ENCODE assay signal across 1 cellular context in genomic region chr5:132540764-132541163, GRCh38.
TF ChIP-seq lines count a peak whose summit lies in the region.

No MANE protein-coding gene starts in this region.

TF ChIP-seq in GM23338, 12 proteins besides CTCF, POLR2A, EP300 and RAD21 (continued from another document):
- TF ChIP-seq, protein P1, sequence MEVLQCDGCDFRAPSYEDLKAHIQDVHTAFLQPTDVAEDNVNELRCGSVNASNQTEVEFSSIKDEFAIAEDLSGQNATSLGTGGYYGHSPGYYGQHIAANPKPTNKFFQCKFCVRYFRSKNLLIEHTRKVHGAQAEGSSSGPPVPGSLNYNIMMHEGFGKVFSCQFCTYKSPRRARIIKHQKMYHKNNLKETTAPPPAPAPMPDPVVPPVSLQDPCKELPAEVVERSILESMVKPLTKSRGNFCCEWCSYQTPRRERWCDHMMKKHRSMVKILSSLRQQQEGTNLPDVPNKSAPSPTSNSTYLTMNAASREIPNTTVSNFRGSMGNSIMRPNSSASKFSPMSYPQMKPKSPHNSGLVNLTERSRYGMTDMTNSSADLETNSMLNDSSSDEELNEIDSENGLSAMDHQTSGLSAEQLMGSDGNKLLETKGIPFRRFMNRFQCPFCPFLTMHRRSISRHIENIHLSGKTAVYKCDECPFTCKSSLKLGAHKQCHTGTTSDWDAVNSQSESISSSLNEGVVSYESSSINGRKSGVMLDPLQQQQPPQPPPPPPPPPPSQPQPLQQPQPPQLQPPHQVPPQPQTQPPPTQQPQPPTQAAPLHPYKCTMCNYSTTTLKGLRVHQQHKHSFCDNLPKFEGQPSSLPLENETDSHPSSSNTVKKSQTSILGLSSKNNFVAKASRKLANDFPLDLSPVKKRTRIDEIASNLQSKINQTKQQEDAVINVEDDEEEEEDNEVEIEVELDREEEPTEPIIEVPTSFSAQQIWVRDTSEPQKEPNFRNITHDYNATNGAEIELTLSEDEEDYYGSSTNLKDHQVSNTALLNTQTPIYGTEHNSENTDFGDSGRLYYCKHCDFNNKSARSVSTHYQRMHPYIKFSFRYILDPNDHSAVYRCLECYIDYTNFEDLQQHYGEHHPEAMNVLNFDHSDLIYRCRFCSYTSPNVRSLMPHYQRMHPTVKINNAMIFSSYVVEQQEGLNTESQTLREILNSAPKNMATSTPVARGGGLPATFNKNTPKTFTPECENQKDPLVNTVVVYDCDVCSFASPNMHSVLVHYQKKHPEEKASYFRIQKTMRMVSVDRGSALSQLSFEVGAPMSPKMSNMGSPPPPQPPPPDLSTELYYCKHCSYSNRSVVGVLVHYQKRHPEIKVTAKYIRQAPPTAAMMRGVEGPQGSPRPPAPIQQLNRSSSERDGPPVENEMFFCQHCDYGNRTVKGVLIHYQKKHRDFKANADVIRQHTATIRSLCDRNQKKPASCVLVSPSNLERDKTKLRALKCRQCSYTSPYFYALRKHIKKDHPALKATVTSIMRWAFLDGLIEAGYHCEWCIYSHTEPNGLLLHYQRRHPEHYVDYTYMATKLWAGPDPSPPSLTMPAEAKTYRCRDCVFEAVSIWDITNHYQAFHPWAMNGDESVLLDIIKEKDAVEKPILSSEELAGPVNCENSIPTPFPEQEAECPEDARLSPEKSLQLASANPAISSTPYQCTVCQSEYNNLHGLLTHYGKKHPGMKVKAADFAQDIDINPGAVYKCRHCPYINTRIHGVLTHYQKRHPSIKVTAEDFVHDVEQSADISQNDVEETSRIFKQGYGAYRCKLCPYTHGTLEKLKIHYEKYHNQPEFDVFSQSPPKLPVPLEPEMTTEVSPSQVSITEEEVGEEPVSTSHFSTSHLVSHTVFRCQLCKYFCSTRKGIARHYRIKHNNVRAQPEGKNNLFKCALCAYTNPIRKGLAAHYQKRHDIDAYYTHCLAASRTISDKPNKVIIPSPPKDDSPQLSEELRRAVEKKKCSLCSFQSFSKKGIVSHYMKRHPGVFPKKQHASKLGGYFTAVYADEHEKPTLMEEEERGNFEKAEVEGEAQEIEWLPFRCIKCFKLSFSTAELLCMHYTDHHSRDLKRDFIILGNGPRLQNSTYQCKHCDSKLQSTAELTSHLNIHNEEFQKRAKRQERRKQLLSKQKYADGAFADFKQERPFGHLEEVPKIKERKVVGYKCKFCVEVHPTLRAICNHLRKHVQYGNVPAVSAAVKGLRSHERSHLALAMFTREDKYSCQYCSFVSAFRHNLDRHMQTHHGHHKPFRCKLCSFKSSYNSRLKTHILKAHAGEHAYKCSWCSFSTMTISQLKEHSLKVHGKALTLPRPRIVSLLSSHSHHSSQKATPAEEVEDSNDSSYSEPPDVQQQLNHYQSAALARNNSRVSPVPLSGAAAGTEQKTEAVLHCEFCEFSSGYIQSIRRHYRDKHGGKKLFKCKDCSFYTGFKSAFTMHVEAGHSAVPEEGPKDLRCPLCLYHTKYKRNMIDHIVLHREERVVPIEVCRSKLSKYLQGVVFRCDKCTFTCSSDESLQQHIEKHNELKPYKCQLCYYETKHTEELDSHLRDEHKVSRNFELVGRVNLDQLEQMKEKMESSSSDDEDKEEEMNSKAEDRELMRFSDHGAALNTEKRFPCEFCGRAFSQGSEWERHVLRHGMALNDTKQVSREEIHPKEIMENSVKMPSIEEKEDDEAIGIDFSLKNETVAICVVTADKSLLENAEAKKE (CRISPR knock-in tag; IDR thresholded peaks at IDR 0.05), result no peak
- no peak for TF ChIP-seq CREB1 (CRISPR knock-in tag; IDR thresholded peaks at IDR 0.05; ENCODE audit: low read depth)
- no peak for TF ChIP-seq STAT1 (IDR thresholded peaks at IDR 0.05; ENCODE audit: unreplicated experiment)
- TF ChIP-seq EZH2phosphoT487 (IDR thresholded peaks at IDR 0.05; ENCODE audit: unreplicated experiment), result no peak
- no peak for TF ChIP-seq EZH2 (IDR thresholded peaks at IDR 0.05; ENCODE audit: low read depth, unreplicated experiment)
- no peak for TF ChIP-seq NANOG (IDR thresholded peaks at IDR 0.05; ENCODE audit: borderline replicate concordance)
